In the genomic region with DNA sequence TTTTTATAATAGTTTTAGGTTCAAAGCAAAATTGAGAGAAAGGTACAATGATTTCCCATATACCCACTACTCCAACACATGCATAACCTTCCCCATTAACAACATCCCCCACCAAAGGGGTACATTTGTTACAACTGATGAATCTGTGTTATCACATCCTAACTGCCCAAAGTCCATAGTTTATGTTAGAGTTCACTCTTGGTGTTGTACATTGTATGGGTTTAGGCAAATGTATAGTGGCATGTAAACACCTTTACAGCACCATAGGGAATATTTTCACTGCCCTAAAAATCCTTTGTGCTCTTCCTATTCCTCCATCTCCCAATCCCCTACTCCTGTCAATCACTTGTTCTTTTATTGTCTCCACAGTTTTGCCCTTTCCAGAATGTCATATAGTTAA, we compare ENCODE assay signal across 34 cellular contexts.
"Had no signal": no experiment of that assay in that cellular context is flagged by ENCODE, and none has a peak within 500 bp of the region (broad histone marks: within the 10 kb centered on the region; RNA-seq: fewer than 3 reads in every experiment).

No MANE protein-coding gene starts in this region.

- DNase-seq: Karpas-422, Kasumi-1, MG63, MM.1S, MV-4-11, NCI-H1048, NCI-H1092, NCI-H1092 treated with DMSO at 0.1 percent for 48 hours, NCI-H1105, NCI-H1105 treated with DMSO at 0.1 percent for 48 hours, NCI-H1417, NCI-H1417 treated with DMSO at 0.1 percent for 48 hours, NCI-H1436, NCI-H1436 treated with DMSO at 0.1 percent for 48 hours, NCI-H146, NCI-H1694, NCI-H1694 treated with DMSO at 0.1 percent for 48 hours, NCI-H187, NCI-H187 treated with DMSO at 0.1 percent for 48 hours, NCI-H1930, NCI-H2029, NCI-H2029 treated with DMSO at 0.1 percent for 48 hours, NCI-H2081, NCI-H2081 treated with DMSO at 0.1 percent for 48 hours, NCI-H2107, NCI-H2171, NCI-H2171 treated with DMSO at 0.1 percent for 48 hours, NCI-H2227 treated with DMSO at 0.1 percent for 48 hours, NCI-H345, NCI-H446, NCI-H446 treated with DMSO at 0.1 percent for 48 hours, NCI-H510A, NCI-H510A treated with DMSO at 0.1 percent for 48 hours, NCI-H524 had no signal

- H3K27me3 ChIP-seq: MG63 had no signal

- H3K4me3 ChIP-seq: MG63 had no signal

- H3K36me3 ChIP-seq: MG63 had no signal

- H3K9me3 ChIP-seq: MG63 had no signal
